16 cellular contexts compared by ENCODE assay signal in genomic region chr13:51726446-51727185, GRCh38.
DNase-seq lines count a peak whose midpoint lies in the region; ATAC-seq and TF ChIP-seq lines count a peak whose summit lies in the region.
"Had no signal": no experiment of that assay in that cellular context is flagged by ENCODE, and none has a peak within 500 bp of the region (broad histone marks: within the 10 kb centered on the region; RNA-seq: fewer than 3 reads in every experiment).

No MANE protein-coding gene starts in this region.

- no peaks in the 10 kb centered on the region for H3K36me3 ChIP-seq in ACC112 (ENCODE audit: insufficient read depth, low read length)

- no peak overlapping the region for H3K4me3 Mint-ChIP-seq in mesothelial cell of epicardium
- H3K4me3 Mint-ChIP-seq: activated naive CD8-positive, alpha-beta T cell treated with anti-CD3 and anti-CD28 coated beads, Interleukin-2, amount 50 U/mL, for 24 hours had no signal

- no peaks in the 10 kb centered on the region for H3K27me3 Mint-ChIP-seq in mesothelial cell of epicardium (ENCODE audit: low read depth)
- H3K27me3 Mint-ChIP-seq: activated naive CD8-positive, alpha-beta T cell treated with anti-CD3 and anti-CD28 coated beads, Interleukin-2, amount 50 U/mL, for 24 hours had no signal

- ATAC-seq in HG03196 (IDR thresholded peaks at IDR 0.05; ENCODE audit: unreplicated experiment): no peak
- ATAC-seq: activated naive CD8-positive, alpha-beta T cell treated with anti-CD3 and anti-CD28 coated beads, Interleukin-2, amount 50 U/mL, for 24 hours; PC-3 had no signal

- H3K79me2 ChIP-seq in ACC112 (ENCODE audit: control insufficient read depth, insufficient read depth, low read length, unreplicated experiment): peaks cover 11% of the 10 kb centered on the region

- H3K4me1 Mint-ChIP-seq in mesothelial cell of epicardium: no peaks in the 10 kb centered on the region

- no peak for TF ChIP-seq CTCF in mesothelial cell of epicardium (IDR thresholded peaks at IDR 0.05; ENCODE audit: unreplicated experiment)

- DNase-seq in NCI-H226 (peak; percentile 43), dermis blood vessel endothelial cell (peak; percentile 34), mesothelial cell of epicardium (ENCODE audit: low spot score in 2 of 2, unreplicated experiment in 2 of 2) (no peak), NCI-H510A (lab: John Stamatoyannopoulos, UW) (no peak), kidney glomerular epithelial cell (lab: John Stamatoyannopoulos, UW) (no peak), NCI-H2196 treated with DMSO at 0.1 percent for 48 hours (lab: John Stamatoyannopoulos, UW; ENCODE audit: unreplicated experiment) (no peak)
- DNase-seq: activated CD4-positive, alpha-beta T cell treated with anti-CD3 and anti-CD28 coated beads for 1 hour; activated naive CD8-positive, alpha-beta T cell treated with anti-CD3 and anti-CD28 coated beads, Interleukin-2, amount 50 U/mL, for 24 hours; activated T-cell treated with anti-CD3 and anti-CD28 coated beads for 4 hours; DMS 273 treated with DMSO at 0.1 percent for 48 hours; NCI-H1417; PC-3; T-helper 1 cell; thyroid gland had no signal

- H3K27ac Mint-ChIP-seq in mesothelial cell of epicardium: peak overlapping the region; percentile 14
- H3K27ac Mint-ChIP-seq: activated naive CD8-positive, alpha-beta T cell treated with anti-CD3 and anti-CD28 coated beads, Interleukin-2, amount 50 U/mL, for 24 hours had no signal

- no peak overlapping the region for H3K4me3 ChIP-seq in ACC112 (ENCODE audit: low read depth, low read length)
- H3K4me3 ChIP-seq: thyroid gland had no signal

- H3K4me1 ChIP-seq in ACC112 (ENCODE audit: control insufficient read depth, insufficient read depth, low read length, unreplicated experiment): peaks cover 49% of the 10 kb centered on the region

- H3K27ac ChIP-seq in ACC112 (ENCODE audit: low read depth, low read length): peak overlapping the region; percentile 96
- H3K27ac ChIP-seq: thyroid gland had no signal

- peaks cover 2% of the 10 kb centered on the region for H3K36me3 Mint-ChIP-seq in mesothelial cell of epicardium

- H2AFZ ChIP-seq in ACC112 (ENCODE audit: low read length, unreplicated experiment): no peak overlapping the region

- no peaks in the 10 kb centered on the region for H3K27me3 ChIP-seq in ACC112 (ENCODE audit: insufficient read depth, low read length)
- H3K27me3 ChIP-seq: thyroid gland had no signal

- H3K9me3 Mint-ChIP-seq in mesothelial cell of epicardium: no peaks in the 10 kb centered on the region
- H3K9me3 Mint-ChIP-seq: activated naive CD8-positive, alpha-beta T cell treated with anti-CD3 and anti-CD28 coated beads, Interleukin-2, amount 50 U/mL, for 24 hours had no signal

Comparison
In these comparisons a context has a peak if more than half of its experiments do, and no peak if none do; other contexts are left out.
1. DNase-seq: peak in NCI-H226 (single experiment) and dermis blood vessel endothelial cell (single experiment); none in mesothelial cell of epicardium (0 of 2), NCI-H510A (single experiment), kidney glomerular epithelial cell (single experiment) and NCI-H2196 treated with DMSO at 0.1 percent for 48 hours (single experiment).